24 cellular contexts compared by ENCODE assay signal in genomic region chr20:48065833-48066232, GRCh38.
"Had no signal": no experiment of that assay in that cellular context is flagged by ENCODE, and none has a peak within 500 bp of the region (broad histone marks: within the 10 kb centered on the region; RNA-seq: fewer than 3 reads in every experiment).

No MANE protein-coding gene starts in this region.

- H3K9me3 ChIP-seq: breast epithelium, gastrocnemius medialis, right lobe of liver, testis, transverse colon had no signal

- ATAC-seq: activated CD8-positive, alpha-beta T cell treated with anti-CD3 and anti-CD28 coated beads for 36 hours; activated naive CD8-positive, alpha-beta T cell treated with anti-CD3 and anti-CD28 coated beads, Interleukin-2, amount 50 U/mL, for 24 hours; activated T-cell treated with anti-CD3 and anti-CD28 coated beads, Interleukin-2, amount 50 U/mL, for 4 hours; activated T-helper 17 cell treated with anti-CD3 and anti-CD28 coated beads, Interleukin-2, amount 50 U/mL, for 72 hours; gastrocnemius medialis; left colon; natural killer cell treated with Interleukin-12 subunit alpha and Interleukin-12 subunit beta and Interleukin-15 and Interleukin-18, amount 100 ng/mL, for 72 hours; right lobe of liver; stimulated activated naive CD8-positive, alpha-beta T cell treated with anti-CD3 and anti-CD28 coated beads, Interleukin-15, Interleukin-2, amounts not matched to agents 100 U/mL and 50 U/mL, for 24 hours had no signal

- H3K36me3 ChIP-seq: breast epithelium, gastrocnemius medialis, right lobe of liver, transverse colon had no signal

- H3K9me3 Mint-ChIP-seq: activated naive CD4-positive, alpha-beta T cell treated with anti-CD3 and anti-CD28 coated beads, Interleukin-2, amount 50 U/mL, for 24 hours; activated naive CD8-positive, alpha-beta T cell treated with anti-CD3 and anti-CD28 coated beads, Interleukin-2, amount 50 U/mL, for 24 hours; activated T-cell treated with anti-CD3 and anti-CD28 coated beads, Interleukin-2, amount 50 U/mL, for 4 hours; activated T-helper 17 cell treated with anti-CD3 and anti-CD28 coated beads, Interleukin-2, amount 50 U/mL, for 72 hours; natural killer cell treated with Interleukin-12 subunit alpha and Interleukin-12 subunit beta and Interleukin-15 and Interleukin-18, amount 100 ng/mL, for 72 hours had no signal

- FAIRE-seq: keratinocyte had no signal

- DNase-seq: activated B cell treated with CpG ODN at 0.5 μM for 24 hours; activated CD4-positive, alpha-beta T cell treated with anti-CD3 and anti-CD28 coated beads, Interleukin-2, amount 50 U/mL, for 1 hour; activated CD8-positive, alpha-beta T cell treated with anti-CD3 and anti-CD28 coated beads for 36 hours; activated naive CD8-positive, alpha-beta T cell treated with anti-CD3 and anti-CD28 coated beads, Interleukin-2, amount 50 U/mL, for 24 hours; activated T-cell treated with anti-CD3 and anti-CD28 coated beads, Interleukin-2, amount 50 U/mL, for 4 hours; amygdala; central memory CD4-positive, alpha-beta T cell; effector CD8-positive, alpha-beta T cell; gastrocnemius medialis; hippocampal formation; left colon; right lobe of liver; stimulated activated CD4-positive, alpha-beta T cell treated with anti-CD3 and anti-CD28 coated beads, Interleukin-12 subunit alpha, Interleukin-12 subunit beta, amount 100 ng/mL, for 4 hours; stimulated activated CD4-positive, alpha-beta T cell treated with anti-CD3 and anti-CD28 coated beads, Interleukin-4, amount 100 ng/mL, for 1 hour; stimulated activated naive CD8-positive, alpha-beta T cell treated with anti-CD3 and anti-CD28 coated beads, Interleukin-15, Interleukin-2, amounts not matched to agents 100 U/mL and 50 U/mL, for 24 hours; T-helper 2 cell; testis; transverse colon had no signal

- H3K4me3 ChIP-seq: breast epithelium, gastrocnemius medialis, right lobe of liver, skin epidermis, testis, transverse colon had no signal

- H3K27ac ChIP-seq: breast epithelium, gastrocnemius medialis, right lobe of liver, skin epidermis, testis, transverse colon had no signal

- H3K27ac Mint-ChIP-seq: activated CD8-positive, alpha-beta T cell treated with anti-CD3 and anti-CD28 coated beads for 36 hours; activated naive CD4-positive, alpha-beta T cell treated with anti-CD3 and anti-CD28 coated beads, Interleukin-2, amount 50 U/mL, for 24 hours; activated naive CD8-positive, alpha-beta T cell treated with anti-CD3 and anti-CD28 coated beads, Interleukin-2, amount 50 U/mL, for 24 hours; activated T-helper 17 cell treated with anti-CD3 and anti-CD28 coated beads, Interleukin-2, amount 50 U/mL, for 72 hours; natural killer cell treated with Interleukin-12 subunit alpha and Interleukin-12 subunit beta and Interleukin-15 and Interleukin-18, amount 100 ng/mL, for 72 hours had no signal

- H3K4me3 Mint-ChIP-seq: activated B cell treated with CpG ODN at 0.5 μM for 24 hours; activated CD8-positive, alpha-beta T cell treated with anti-CD3 and anti-CD28 coated beads for 36 hours; activated naive CD4-positive, alpha-beta T cell treated with anti-CD3 and anti-CD28 coated beads, Interleukin-2, amount 50 U/mL, for 24 hours; activated naive CD8-positive, alpha-beta T cell treated with anti-CD3 and anti-CD28 coated beads, Interleukin-2, amount 50 U/mL, for 24 hours; activated T-cell treated with anti-CD3 and anti-CD28 coated beads, Interleukin-2, amount 50 U/mL, for 4 hours; activated T-helper 17 cell treated with anti-CD3 and anti-CD28 coated beads, Interleukin-2, amount 50 U/mL, for 72 hours; natural killer cell treated with Interleukin-12 subunit alpha and Interleukin-12 subunit beta and Interleukin-15 and Interleukin-18, amount 100 ng/mL, for 72 hours had no signal

- H3K4me1 Mint-ChIP-seq: activated naive CD4-positive, alpha-beta T cell treated with anti-CD3 and anti-CD28 coated beads, Interleukin-2, amount 50 U/mL, for 24 hours; activated naive CD8-positive, alpha-beta T cell treated with anti-CD3 and anti-CD28 coated beads, Interleukin-2, amount 50 U/mL, for 24 hours; activated T-helper 17 cell treated with anti-CD3 and anti-CD28 coated beads, Interleukin-2, amount 50 U/mL, for 72 hours had no signal

- H3K4me1 ChIP-seq: breast epithelium, gastrocnemius medialis, right lobe of liver, transverse colon had no signal

- H3K27me3 ChIP-seq: breast epithelium, gastrocnemius medialis, right lobe of liver, testis, transverse colon had no signal

- H3K36me3 Mint-ChIP-seq: activated naive CD4-positive, alpha-beta T cell treated with anti-CD3 and anti-CD28 coated beads, Interleukin-2, amount 50 U/mL, for 24 hours; natural killer cell treated with Interleukin-12 subunit alpha and Interleukin-12 subunit beta and Interleukin-15 and Interleukin-18, amount 100 ng/mL, for 72 hours had no signal
